ENCODE assay signal across 8 cellular contexts in the genomic region with DNA sequence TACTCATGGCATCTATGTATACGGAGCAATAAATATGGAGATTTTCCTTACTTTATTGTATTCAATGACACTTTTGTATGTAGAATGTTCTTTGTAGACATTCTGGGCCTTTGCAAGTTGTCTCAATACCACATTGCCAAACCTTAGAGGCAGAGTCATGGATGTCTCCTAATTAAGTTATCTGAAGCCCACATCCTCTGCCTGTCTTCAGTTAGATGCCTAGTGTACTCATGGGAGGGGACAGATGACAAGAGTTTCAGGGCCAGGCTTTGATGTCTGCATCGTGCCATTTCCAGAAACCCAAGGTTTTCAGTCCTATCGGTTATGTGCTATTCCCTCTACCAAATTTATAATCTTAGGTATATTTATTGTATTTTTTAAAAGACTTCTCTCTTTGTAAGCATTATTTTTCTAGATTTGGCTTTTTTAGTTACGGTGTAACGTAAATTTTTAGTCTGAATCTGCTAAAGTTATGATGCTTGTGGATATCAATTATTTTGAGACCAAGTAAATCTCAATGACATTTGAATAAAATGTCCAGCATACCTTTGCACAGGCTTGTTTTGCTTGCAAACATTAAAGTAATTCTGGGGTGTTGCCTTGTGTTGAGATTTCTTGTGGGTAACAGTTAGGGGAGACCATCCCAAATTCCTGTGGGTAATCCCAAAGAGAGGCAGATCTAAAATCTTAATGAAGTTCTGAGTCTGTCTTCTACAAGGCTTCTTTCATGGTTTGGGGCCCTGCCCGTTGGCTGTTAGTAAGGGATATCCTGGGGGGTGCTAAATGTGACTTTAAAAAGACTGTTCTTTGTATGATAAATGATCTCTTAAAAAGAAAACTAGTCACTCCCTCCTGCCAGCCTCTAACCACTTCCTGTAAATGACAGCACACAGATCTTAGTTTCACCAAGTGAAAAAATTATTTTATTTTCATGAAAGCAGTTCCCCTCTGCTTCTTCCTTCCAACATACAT. TPM values are rescaled to one million over a fixed set of nuclear protein-coding genes. Genes with fewer than 3 reads are reported as not detected.
DNase-seq lines count a peak whose midpoint lies in the region; ATAC-seq and TF ChIP-seq lines count a peak whose summit lies in the region.

No MANE protein-coding gene starts in this region.

- intact Hi-C loops in activated B cell treated with CpG ODN at 0.5 μM for 24 hours (cut with micrococcal nuclease) = loop anchor here (1.0 kb wide), 2 partner anchors 9 to 19 kb away; no protein-coding TSS in a partner anchor

- peak; percentile 56 for DNase-seq in GM13976 (ENCODE audit: low spot score)
- DNase-seq in KBM-7 = peak; percentile 87
- DNase-seq in activated B cell treated with CpG ODN at 0.5 μM for 24 hours = no peak
- peak; percentile 19 for DNase-seq in effector CD8-positive, alpha-beta T cell (lab: John Stamatoyannopoulos, UW)
- DNase-seq in stimulated activated CD4-positive, alpha-beta T cell treated with anti-CD3 and anti-CD28 coated beads, Interleukin-4, amount 100 ng/mL, for 1 hour = peak; percentile 43
- no peak for DNase-seq in endodermal cell
- no peak for DNase-seq in type B pancreatic cell (ENCODE audit: extremely low spot score, unreplicated experiment)

- no peaks in the 10 kb centered on the region for H3K9me3 Mint-ChIP-seq in activated B cell treated with CpG ODN at 0.5 μM for 24 hours
- H3K9me3 Mint-ChIP-seq in endodermal cell = no peaks in the 10 kb centered on the region
- H3K9me3 Mint-ChIP-seq in type B pancreatic cell = no peaks in the 10 kb centered on the region

- H3K36me3 ChIP-seq in endodermal cell (ENCODE audit: control insufficient read depth, insufficient read depth, low read length) = no peaks in the 10 kb centered on the region

- CTCF ChIA-PET in activated B cell treated with CpG ODN at 0.5 μM for 24 hours (lab: Charles Lee) = no interaction called here

- POLR2A ChIA-PET in activated B cell treated with CpG ODN at 0.5 μM for 24 hours (lab: Charles Lee) = interaction anchor here (0.5 to 1.2 kb wide), 3 partner anchors 19 to 73 kb away, joined by 3 to 7 read pairs (median 4); no protein-coding TSS in a partner anchor

- H3K27me3 ChIP-seq in endodermal cell (ENCODE audit: control insufficient read depth, insufficient read depth, low read length, poor library complexity, severe bottlenecking) = no peaks in the 10 kb centered on the region

- 83 to 100% methylated on average over 1 to 5 of the region's 6 CpGs for WGBS in endodermal cell (ENCODE audit: insufficient coverage in 1 of 2, insufficient read length in 1 of 2), 2 experiments

- H3K4me3 ChIP-seq in endodermal cell (ENCODE audit: low read length) = no peak overlapping the region

- H3K9ac ChIP-seq in endodermal cell (ENCODE audit: extremely low read depth, low read length, poor library complexity, severe bottlenecking) = no peak overlapping the region

- no peaks in the 10 kb centered on the region for H3K9me3 ChIP-seq in endodermal cell (ENCODE audit: control insufficient read depth, low read length)

- H3K27ac Mint-ChIP-seq in activated B cell treated with CpG ODN at 0.5 μM for 24 hours = peak overlapping the region; percentile 91
- no peak overlapping the region for H3K27ac Mint-ChIP-seq in endodermal cell
- no peak overlapping the region for H3K27ac Mint-ChIP-seq in type B pancreatic cell

- no peak for TF ChIP-seq CTCF in GM13976 (IDR thresholded peaks at IDR 0.05; ENCODE audit: borderline replicate concordance, control extremely low read depth, extremely low read depth, insufficient read depth, missing control alignments)
- TF ChIP-seq CTCF in activated B cell treated with CpG ODN at 0.5 μM for 24 hours (IDR thresholded peaks at IDR 0.05) = no peak
- TF ChIP-seq CTCF in endodermal cell (conservative IDR thresholded peaks at IDR 0.05) = no peak
- TF ChIP-seq CTCF in type B pancreatic cell (conservative IDR thresholded peaks at IDR 0.05) = no peak

- in situ Hi-C loops in GM13976 (cut with MboI; ENCODE audit: low sequenced_read_pairs, unreplicated experiment) = no loop called here
- in situ Hi-C loops in KBM-7 (cut with MboI; ENCODE audit: low pct_unique_long_range_greater_than_20kb, low sequenced_read_pairs) = no loop called here

- no peak overlapping the region for H3K27ac ChIP-seq in endodermal cell (ENCODE audit: low read depth, low read length)

- H3K36me3 Mint-ChIP-seq in activated B cell treated with CpG ODN at 0.5 μM for 24 hours (ENCODE audit: low read depth) = no peaks in the 10 kb centered on the region
- H3K36me3 Mint-ChIP-seq in endodermal cell (ENCODE audit: low read depth) = peaks cover 5% of the 10 kb centered on the region
- H3K36me3 Mint-ChIP-seq in type B pancreatic cell = no peaks in the 10 kb centered on the region

- peak overlapping the region; percentile 61 for H3K4me3 Mint-ChIP-seq in activated B cell treated with CpG ODN at 0.5 μM for 24 hours
- H3K4me3 Mint-ChIP-seq in endodermal cell = no peak overlapping the region
- no peak overlapping the region for H3K4me3 Mint-ChIP-seq in type B pancreatic cell

- no peaks in the 10 kb centered on the region for H3K27me3 Mint-ChIP-seq in activated B cell treated with CpG ODN at 0.5 μM for 24 hours
- no peaks in the 10 kb centered on the region for H3K27me3 Mint-ChIP-seq in endodermal cell (ENCODE audit: insufficient read depth)
- no peaks in the 10 kb centered on the region for H3K27me3 Mint-ChIP-seq in type B pancreatic cell

- H3K4me1 Mint-ChIP-seq in activated B cell treated with CpG ODN at 0.5 μM for 24 hours (peaks cover 76% of the 10 kb centered on the region), endodermal cell (no peaks in the 10 kb centered on the region), type B pancreatic cell (ENCODE audit: unreplicated experiment) (peaks cover 37% of the 10 kb centered on the region)

- no peaks in the 10 kb centered on the region for H3K4me1 ChIP-seq in endodermal cell (ENCODE audit: control insufficient read depth, insufficient read depth, low read length)

- ATAC-seq in activated B cell treated with CpG ODN at 0.5 μM for 24 hours (ENCODE audit: low read depth) (peak; percentile 35), GM18858 (IDR thresholded peaks at IDR 0.05; ENCODE audit: unreplicated experiment) (no peak)

RNA-seq across cellular contexts. Expression of gene MACF1, which starts 8.0 kb away (rescaled TPM):
- total RNA-seq in activated B cell treated with CpG ODN at 0.5 μM for 24 hours = 235 and 286 TPM in 2 replicates
- 100 to 1,000 TPM; 214 to 251 TPM for total RNA-seq in endodermal cell
- polyA plus RNA-seq in endodermal cell (2013, experiment 1 of 2) = 89.7 TPM
- polyA plus RNA-seq in endodermal cell (2013, experiment 2 of 2) = 102 TPM
- total RNA-seq in type B pancreatic cell (ENCODE audit: low replicate concordance) = 160 and 201 TPM in 2 replicates

Comparison
In these comparisons a context has a peak if more than half of its experiments do, and no peak if none do; other contexts are left out.
1. DNase-seq: peak in GM13976 (single experiment), KBM-7 (single experiment), effector CD8-positive, alpha-beta T cell (single experiment) and stimulated activated CD4-positive, alpha-beta T cell treated with anti-CD3 and anti-CD28 coated beads, Interleukin-4, amount 100 ng/mL, for 1 hour (single experiment); none in activated B cell treated with CpG ODN at 0.5 μM for 24 hours (single experiment), endodermal cell (single experiment) and type B pancreatic cell (single experiment).